Comparison of ENCODE assay signal across 25 cellular contexts in genomic region chr13:99468971-99469545, GRCh38. TPM values are rescaled to one million over a fixed set of nuclear protein-coding genes. Genes with fewer than 3 reads are reported as not detected.
DNase-seq lines count a peak whose midpoint lies in the region; ATAC-seq, FAIRE-seq and TF ChIP-seq lines count a peak whose summit lies in the region.
"Had no signal": no experiment of that assay in that cellular context is flagged by ENCODE, and none has a peak within 500 bp of the region (broad histone marks: within the 10 kb centered on the region; RNA-seq: fewer than 3 reads in every experiment).

No MANE protein-coding gene starts in this region.

- H3K27ac Mint-ChIP-seq in neural progenitor cell, result no peak overlapping the region
- H3K27ac Mint-ChIP-seq in stimulated activated naive CD8-positive, alpha-beta T cell treated with anti-CD3 and anti-CD28 coated beads, Interleukin-15, amount 100 ng/mL, for 72 hours, result no peak overlapping the region

- H3F3A ChIP-seq in neural progenitor cell (ENCODE audit: low read depth), result no peaks in the 10 kb centered on the region

- H3K4me1 ChIP-seq in neural progenitor cell, result peaks cover 3% of the 10 kb centered on the region
- H3K4me1 ChIP-seq in small intestine (ENCODE audit: control insufficient read depth in 2 of 2, insufficient read depth in 1 of 2, low read depth in 1 of 2, low read length in 1 of 2), result no peaks in the 10 kb centered on the region
- H3K4me1 ChIP-seq: BE2C, prostate gland had no signal

- no peak overlapping the region for H2AFZ ChIP-seq in neural progenitor cell (replicated peaks)

- H3K4me2 ChIP-seq in neural progenitor cell, result no peak overlapping the region
- H3K4me2 ChIP-seq: KMS-11 had no signal

- H3K9me3 ChIP-seq in neural progenitor cell (ENCODE audit: low read depth) (no peaks in the 10 kb centered on the region), small intestine (ENCODE audit: control insufficient read depth, low read depth) (no peaks in the 10 kb centered on the region)
- H3K9me3 ChIP-seq: BE2C, prostate gland had no signal

- no peak overlapping the region for H3K9ac ChIP-seq in neural progenitor cell
- H3K9ac ChIP-seq: KMS-11 had no signal

- no peaks in the 10 kb centered on the region for H3K36me3 ChIP-seq in neural progenitor cell
- no peaks in the 10 kb centered on the region for H3K36me3 ChIP-seq in small intestine (ENCODE audit: control insufficient read depth in 2 of 2, insufficient read depth in 2 of 2, low read length in 2 of 2)
- H3K36me3 ChIP-seq: BE2C, prostate gland had no signal

- H3K27ac ChIP-seq in neural progenitor cell, result no peak overlapping the region
- no peak overlapping the region for H3K27ac ChIP-seq in small intestine (ENCODE audit: low read depth in 1 of 2, low read length in 1 of 2)
- H3K27ac ChIP-seq: 22Rv1, KMS-11, prostate gland had no signal

- peaks cover 10% of the 10 kb centered on the region for H3K27me3 Mint-ChIP-seq in neural progenitor cell (ENCODE audit: insufficient read depth, low read depth)
- H3K27me3 Mint-ChIP-seq in stimulated activated naive CD8-positive, alpha-beta T cell treated with anti-CD3 and anti-CD28 coated beads, Interleukin-15, amount 100 ng/mL, for 72 hours, result peaks cover 16% of the 10 kb centered on the region

- 79 to 87% (median 87%) methylated on average over 5 of the region's 5 CpGs for WGBS in small intestine, 3 donors

- TF ChIP-seq CTCF in neural progenitor cell (IDR thresholded peaks at IDR 0.05), result no peak

- H3K27me3 ChIP-seq in neural progenitor cell (no peaks in the 10 kb centered on the region), small intestine (ENCODE audit: control insufficient read depth in 2 of 2, insufficient read depth in 2 of 2, low read length in 2 of 2) (peaks cover 0 to 2% of the 10 kb centered on the region in 2 donors)

- no peaks in the 10 kb centered on the region for H3K9me3 Mint-ChIP-seq in neural progenitor cell
- peaks cover 0 to 4% of the 10 kb centered on the region in 2 donors for H3K9me3 Mint-ChIP-seq in stimulated activated naive CD8-positive, alpha-beta T cell treated with anti-CD3 and anti-CD28 coated beads, Interleukin-15, amount 100 ng/mL, for 72 hours

- H3K36me3 Mint-ChIP-seq in neural progenitor cell, result no peaks in the 10 kb centered on the region
- H3K36me3 Mint-ChIP-seq: naive B cell had no signal

- H3K4me3 Mint-ChIP-seq in neural progenitor cell, result no peak overlapping the region
- H3K4me3 Mint-ChIP-seq in stimulated activated naive CD8-positive, alpha-beta T cell treated with anti-CD3 and anti-CD28 coated beads, Interleukin-15, amount 100 ng/mL, for 72 hours, result no peak overlapping the region
- H3K4me3 Mint-ChIP-seq: naive B cell had no signal

- no peaks in the 10 kb centered on the region for H4K20me1 ChIP-seq in neural progenitor cell (ENCODE audit: low read depth)

- H3K4me3 ChIP-seq in neural progenitor cell, result no peak overlapping the region
- no peak overlapping the region for H3K4me3 ChIP-seq in small intestine (ENCODE audit: low read depth in 1 of 2, low read length in 2 of 2)
- H3K4me3 ChIP-seq: prostate gland had no signal

- no peak for ATAC-seq in stimulated activated naive CD8-positive, alpha-beta T cell treated with anti-CD3 and anti-CD28 coated beads, Interleukin-15, amount 100 ng/mL, for 72 hours

- peaks cover 10% of the 10 kb centered on the region for H3K4me1 Mint-ChIP-seq in neural progenitor cell
- H3K4me1 Mint-ChIP-seq in stimulated activated naive CD8-positive, alpha-beta T cell treated with anti-CD3 and anti-CD28 coated beads, Interleukin-15, amount 100 ng/mL, for 72 hours, result peaks cover 16% of the 10 kb centered on the region

- no peaks in the 10 kb centered on the region for H3K79me2 ChIP-seq in neural progenitor cell (ENCODE audit: low read depth)

- FAIRE-seq in small intestine (lab: Jason Lieb, UNC), result no peak
- FAIRE-seq: D721Med, kidney had no signal

- DNase-seq in NCI-H146 (lab: John Stamatoyannopoulos, UW) (peak; percentile 27), NCI-H146 treated with DMSO at 0.1 percent for 48 hours (lab: John Stamatoyannopoulos, UW; ENCODE audit: unreplicated experiment) (no peak), NCI-H69 (lab: John Stamatoyannopoulos, UW) (peak; percentile 92), amniotic epithelial cell (ENCODE audit: low read depth) (peak; percentile 72), neural progenitor cell (ENCODE audit: low spot score) (peak; percentile 39), small intestine (no peak)
- no peak for DNase-seq in stimulated activated naive CD8-positive, alpha-beta T cell treated with anti-CD3 and anti-CD28 coated beads, Interleukin-15, amount 100 ng/mL, for 72 hours
- DNase-seq in stimulated activated CD4-positive, alpha-beta T cell treated with anti-CD3 and anti-CD28 coated beads, Interleukin-2, amount 100 ng/mL, for 48 hours, result no peak
- DNase-seq: activated CD4-positive, alpha-beta T cell treated with anti-CD3 and anti-CD28 coated beads for 48 hours; activated CD8-positive, alpha-beta memory T cell treated with anti-CD3 and anti-CD28 coated beads, Interleukin-2, amount 50 U/mL, for 4 hours; activated gamma-delta T cell; aorta; BE2C; effector memory CD4-positive, alpha-beta T cell; GDM1; kidney; naive B cell; NCI-H1417; NCI-H510A; RPMI8226; stimulated activated CD4-positive, alpha-beta T cell treated with anti-CD3 and anti-CD28 coated beads, Interleukin-12 subunit alpha, Interleukin-12 subunit beta, amount 100 ng/mL, for 4 hours had no signal

RNA-seq across cellular contexts. Expression of gene TM9SF2, which starts 32.2 kb away (rescaled TPM):
- total RNA-seq in neural progenitor cell (ENCODE audit: low replicate concordance), result 90.9 and 128 TPM in 2 replicates
- polyA plus RNA-seq in small intestine, result 100 to 1,000 TPM in 1 of 3 donors, 10 to 100 TPM in 2; 35.6 to 144 (median 40.8) TPM

Comparison
In these comparisons a context has a peak if more than half of its experiments do, and no peak if none do; other contexts are left out.
1. DNase-seq: peak in NCI-H146 (single experiment), NCI-H69 (single experiment), amniotic epithelial cell (single experiment) and neural progenitor cell (single experiment); none in NCI-H146 treated with DMSO at 0.1 percent for 48 hours (single experiment), stimulated activated naive CD8-positive, alpha-beta T cell treated with anti-CD3 and anti-CD28 coated beads, Interleukin-15, amount 100 ng/mL, for 72 hours (0 of 2), stimulated activated CD4-positive, alpha-beta T cell treated with anti-CD3 and anti-CD28 coated beads, Interleukin-2, amount 100 ng/mL, for 48 hours (0 of 2) and small intestine (single experiment).